In the genomic region with DNA sequence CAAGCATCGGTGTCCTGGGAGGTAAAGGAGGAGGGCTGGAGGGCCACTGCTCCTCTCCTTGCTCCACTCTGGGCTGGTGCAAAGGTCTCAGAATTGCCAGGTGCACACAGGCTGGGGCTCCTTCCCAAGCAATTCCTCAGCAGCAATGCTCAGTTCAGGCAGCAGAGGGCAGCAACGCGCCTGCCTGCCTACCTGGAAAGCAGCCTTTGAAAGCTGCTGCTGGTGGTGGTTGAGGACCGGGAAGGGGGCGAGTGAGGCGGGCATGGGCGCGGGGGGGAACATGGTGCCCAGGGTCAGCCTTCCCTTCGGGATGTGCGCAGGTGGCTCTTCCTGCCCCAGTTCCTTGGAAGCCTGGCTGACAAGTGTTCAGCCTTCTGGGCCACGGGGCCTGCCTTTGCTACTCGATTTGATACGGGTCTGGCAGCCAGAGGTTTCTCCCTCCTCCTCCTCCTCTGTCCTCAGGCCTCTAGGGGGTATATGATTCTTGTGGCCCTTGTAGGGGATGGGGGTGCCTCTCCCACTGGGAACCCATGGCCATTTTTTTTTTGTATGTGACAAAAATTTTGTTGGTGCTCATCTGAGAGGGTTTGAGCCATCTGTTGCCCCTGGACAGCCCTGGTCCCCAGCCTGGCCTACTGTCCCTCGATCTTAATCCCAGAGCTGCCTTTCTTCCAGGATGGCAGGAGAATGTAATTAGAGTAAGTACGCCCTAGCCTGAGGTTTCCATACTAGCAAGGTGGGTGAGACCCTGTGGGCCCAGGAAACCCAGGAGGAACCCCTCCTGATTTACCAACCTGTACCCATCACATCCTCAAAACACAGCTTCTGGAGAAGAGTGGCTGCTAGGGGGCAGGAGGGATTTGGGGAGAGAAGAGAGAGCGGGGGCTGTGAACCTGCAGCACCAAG, we compare ENCODE assay signal across 8 cellular contexts. TPM values are rescaled to one million over a fixed set of nuclear protein-coding genes. Genes with fewer than 3 reads are reported as not detected.
DNase-seq lines count a peak whose midpoint lies in the region; ATAC-seq and TF ChIP-seq lines count a peak whose summit lies in the region.

No MANE protein-coding gene starts in this region.

- H3K4me1 ChIP-seq in right lobe of liver, result peaks cover 0 to 24% (median 3%) of the 10 kb centered on the region in 4 donors

- no peak overlapping the region for H3K27ac ChIP-seq in right lobe of liver

- TF ChIP-seq CTCF in right lobe of liver (IDR thresholded peaks at IDR 0.05), result peak; percentile 92 to 96 (median 95)

- no peak overlapping the region for H3K4me3 ChIP-seq in right lobe of liver

- intact Hi-C loops in right lobe of liver (cut with DNase I), result loop anchor here in 1 of 2 donors (10.0 kb wide), 1 partner anchor 417 kb away; no protein-coding TSS in a partner anchor

- TF ChIP-seq POLR2A in right lobe of liver (IDR thresholded peaks at IDR 0.05), result no peak

- DNase-seq in ELR (ENCODE audit: low read depth) (peak; percentile 75), NCI-H526 (lab: John Stamatoyannopoulos, UW) (peak; percentile 44 to 85), dermis microvascular lymphatic vessel endothelial cell (ENCODE audit: low read depth in 2 of 2) (peak; percentile 39 to 72), right lobe of liver (peak; percentile 81 to 83 (median 82))
- DNase-seq in activated CD4-positive, alpha-beta T cell treated with anti-CD3 and anti-CD28 coated beads, Interleukin-2, amount 50 U/mL, for 24 hours (ENCODE audit: low read depth in 1 of 2, low spot score in 1 of 2), result peak; percentile 77 to 84
- peak; percentile 68 to 86 (median 74) for DNase-seq in stimulated activated CD4-positive, alpha-beta T cell treated with anti-CD3 and anti-CD28 coated beads, TNF-alpha, amount 100 ng/mL, for 24 hours (ENCODE audit: low read depth in 3 of 3)

- H3K36me3 ChIP-seq in right lobe of liver, result peaks cover 0 to 6% (median 0%) of the 10 kb centered on the region in 4 donors

- no peaks in the 10 kb centered on the region for H3K27me3 ChIP-seq in right lobe of liver

- peak; percentile 44 for ATAC-seq in HG03432 (IDR thresholded peaks at IDR 0.05; ENCODE audit: unreplicated experiment)
- ATAC-seq in right lobe of liver, result peak; percentile 80 to 95 (median 90)
- no peak for ATAC-seq in HG02938 (IDR thresholded peaks at IDR 0.05; ENCODE audit: unreplicated experiment)

- 2% methylated on average over 5 of the region's 16 CpGs for WGBS in right lobe of liver (ENCODE audit: insufficient coverage, low coverage, low lambda C conversion rate, missing lambda C conversion rate)

- no peaks in the 10 kb centered on the region for H3K9me3 ChIP-seq in right lobe of liver

RNA-seq across cellular contexts. Expression of a gene that starts 20.1 kb away (rescaled TPM):
- total RNA-seq in dermis microvascular lymphatic vessel endothelial cell (41.6 and 44.5 TPM in 2 replicates), right lobe of liver (10 to 100 TPM; 23.5 to 45.4 (median 25.6) TPM)

RNA-seq across cellular contexts. Expression of a gene that starts 22.7 kb away (rescaled TPM):
- total RNA-seq in dermis microvascular lymphatic vessel endothelial cell, result 0.25 and 0.26 TPM in 2 replicates
- not detected for total RNA-seq in right lobe of liver

RNA-seq across cellular contexts. Expression of a gene that starts 31.9 kb away (rescaled TPM):
- 14.8 and 23.3 TPM in 2 replicates for total RNA-seq in dermis microvascular lymphatic vessel endothelial cell
- 10 to 100 TPM; 11.7 to 31.7 (median 14.6) TPM for total RNA-seq in right lobe of liver

RNA-seq across cellular contexts. Expression of a gene that starts 38.4 kb away (rescaled TPM):
- 30.4 and 38.7 TPM in 2 replicates for total RNA-seq in dermis microvascular lymphatic vessel endothelial cell
- 10 to 100 TPM; 12.5 to 39.9 (median 19.2) TPM for total RNA-seq in right lobe of liver
